8 cellular contexts compared by ENCODE assay signal in the genomic region with DNA sequence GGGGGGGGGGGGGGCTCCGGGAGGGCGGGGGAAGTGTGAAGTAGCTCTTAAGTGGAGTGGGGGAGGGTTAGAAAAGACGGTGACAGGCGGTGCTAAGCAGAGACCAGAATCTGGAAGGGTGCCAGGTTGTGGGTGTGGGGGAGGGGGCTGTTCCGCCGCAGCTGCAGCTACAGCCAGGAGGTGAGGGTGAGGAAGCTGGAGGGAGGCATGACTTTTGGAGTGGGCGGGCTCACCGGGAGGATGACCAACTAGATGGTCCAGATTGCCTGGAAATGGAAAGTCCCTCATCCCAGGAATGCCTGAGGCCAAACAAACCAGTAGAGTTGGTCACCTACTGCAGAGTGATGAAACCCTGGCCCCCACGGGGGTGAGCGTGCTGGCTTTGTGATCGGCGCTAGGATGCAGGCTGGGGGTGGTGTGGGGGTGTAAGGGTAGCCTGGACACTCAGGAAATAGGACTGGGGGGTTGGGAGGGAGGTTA.
DNase-seq lines count a peak whose midpoint lies in the region; ATAC-seq and TF ChIP-seq lines count a peak whose summit lies in the region.

No MANE protein-coding gene starts in this region.

- H3K9me3 ChIP-seq in breast epithelium (no peaks in the 10 kb centered on the region), lower lobe of right lung (no peaks in the 10 kb centered on the region)

- intact Hi-C loops in breast epithelium (cut with DNase I; ENCODE audit: low total_unique reads) = no loop called here
- intact Hi-C loops in lower lobe of right lung (cut with DNase I) = no loop called here

- H3K27ac ChIP-seq in VCaP (peak overlapping the region; percentile 48), breast epithelium (peak overlapping the region; percentile 60 to 62), lower lobe of right lung (no peak overlapping the region)

- ATAC-seq in HG02763 (IDR thresholded peaks at IDR 0.05; ENCODE audit: unreplicated experiment) (peak; percentile 78), lower lobe of right lung (peak; percentile 84 to 92)

- H3K36me3 ChIP-seq in breast epithelium = no peaks in the 10 kb centered on the region
- H3K36me3 ChIP-seq in lower lobe of right lung = no peaks in the 10 kb centered on the region

- TF ChIP-seq CTCF in VCaP (conservative IDR thresholded peaks at IDR 0.05) = no peak
- no peak for TF ChIP-seq CTCF in breast epithelium (IDR thresholded peaks at IDR 0.05)
- TF ChIP-seq CTCF in lower lobe of right lung (IDR thresholded peaks at IDR 0.05) = no peak

- no peak for TF ChIP-seq POLR2A in breast epithelium (IDR thresholded peaks at IDR 0.05)

- DNase-seq in EH (ENCODE audit: low read depth) = peak; percentile 80
- DNase-seq in NCI-H2171 treated with DMSO at 0.1 percent for 48 hours (lab: John Stamatoyannopoulos, UW) = peak; percentile 79
- DNase-seq in breast epithelium (ENCODE audit: low spot score in 2 of 2) = peak; percentile 84 to 90
- DNase-seq in lower lobe of right lung = peak; percentile 55
- peak; percentile 75 for DNase-seq in stimulated activated CD8-positive, alpha-beta memory T cell treated with anti-CD3 and anti-CD28 coated beads, Interleukin-4, amount 100 ng/mL, for 48 hours
- DNase-seq in midbrain (lab: John Stamatoyannopoulos, UW) = no peak

- H3K4me3 ChIP-seq in breast epithelium (peak overlapping the region in 2 of 3 donors; percentile 17 to 51), lower lobe of right lung (no peak overlapping the region)

- H3K4me1 ChIP-seq in breast epithelium (peaks cover 0 to 3% of the 10 kb centered on the region in 2 donors), lower lobe of right lung (peaks cover 5% of the 10 kb centered on the region)

- no peaks in the 10 kb centered on the region for H3K27me3 ChIP-seq in breast epithelium
- H3K27me3 ChIP-seq in lower lobe of right lung (ENCODE audit: low read depth) = peaks cover 7% of the 10 kb centered on the region
